Comparison of ENCODE assay signal across 24 cellular contexts in genomic region chr18:38898167-38898566, GRCh38.
DNase-seq lines count a peak whose midpoint lies in the region; ATAC-seq, FAIRE-seq and TF ChIP-seq lines count a peak whose summit lies in the region.
"Had no signal": no experiment of that assay in that cellular context is flagged by ENCODE, and none has a peak within 500 bp of the region (broad histone marks: within the 10 kb centered on the region; RNA-seq: fewer than 3 reads in every experiment).

No MANE protein-coding gene starts in this region.

- H3K27me3 Mint-ChIP-seq in GM23338 (ENCODE audit: insufficient read depth, low read depth, poor library complexity) (peaks cover 2% of the 10 kb centered on the region), type B pancreatic cell (no peaks in the 10 kb centered on the region)
- H3K27me3 Mint-ChIP-seq: B cell; CD4-positive, alpha-beta T cell had no signal

- 0 out of 2 replicates have a peak overlapping the region, but pooled peaks have one; percentile 71 for H3K27ac Mint-ChIP-seq in GM23338
- H3K27ac Mint-ChIP-seq in type B pancreatic cell: no peak overlapping the region
- H3K27ac Mint-ChIP-seq: B cell; CD4-positive, alpha-beta T cell; CD8-positive, alpha-beta T cell had no signal

- no peaks in the 10 kb centered on the region for H3K27me3 ChIP-seq in GM23338 (ENCODE audit: insufficient read depth)
- H3K27me3 ChIP-seq in HUES64 (ENCODE audit: insufficient read depth, low read length): no peaks in the 10 kb centered on the region
- no peaks in the 10 kb centered on the region for H3K27me3 ChIP-seq in NT2/D1 (ENCODE audit: insufficient read depth, insufficient read length)
- no peaks in the 10 kb centered on the region for H3K27me3 ChIP-seq in H1 (replicated peaks in 1 of 4; ENCODE audit: control insufficient read depth in 3 of 4, extremely low read depth in 1 of 4, insufficient read depth in 3 of 4, low read length in 3 of 4)
- no peaks in the 10 kb centered on the region for H3K27me3 ChIP-seq in smooth muscle cell (ENCODE audit: low read depth)
- H3K27me3 ChIP-seq: BLaER1 treated with 17β-estradiol and CSF1 and Interleukin-3, amounts not matched to agents 10 nM and 100 nM had no signal

- H3K79me1 ChIP-seq in H1 (ENCODE audit: low read depth, low read length): no peaks in the 10 kb centered on the region

- TF ChIP-seq CTCF in GM23338 (conservative IDR thresholded peaks at IDR 0.05; ENCODE audit: low read depth in 2 of 2) (no peak), H1 (IDR thresholded peaks at IDR 0.05; ENCODE audit: control extremely low read depth in 1 of 3, insufficient read depth in 1 of 3, low read depth in 1 of 3, low read length in 3 of 3) (no peak), type B pancreatic cell (conservative IDR thresholded peaks at IDR 0.05) (no peak), smooth muscle cell (IDR thresholded peaks at IDR 0.05; ENCODE audit: borderline replicate concordance, insufficient read depth, poor library complexity, severe bottlenecking) (no peak)

- H3K9me3 Mint-ChIP-seq in GM23338: no peaks in the 10 kb centered on the region; the same call in 2 of the 3 replicates
- peaks cover 6% of the 10 kb centered on the region for H3K9me3 Mint-ChIP-seq in type B pancreatic cell
- H3K9me3 Mint-ChIP-seq: CD8-positive, alpha-beta T cell had no signal

- no peak overlapping the region for H3K23ac ChIP-seq in H1 (ENCODE audit: insufficient read length)

- no peak overlapping the region for H2BK12ac ChIP-seq in H1 (ENCODE audit: low read depth, low read length)

- H3K4me3 Mint-ChIP-seq in GM23338 (no peak overlapping the region), type B pancreatic cell (no peak overlapping the region)
- H3K4me3 Mint-ChIP-seq: B cell; CD4-positive, alpha-beta T cell; CD8-positive, alpha-beta T cell had no signal

- H2BK20ac ChIP-seq in H1 (ENCODE audit: low read length): no peak overlapping the region

- no peak overlapping the region for H3K27ac ChIP-seq in GM23338 (ENCODE audit: low read depth)
- peak overlapping the region; percentile 48; the same call in 1 of the 2 replicates for H3K27ac ChIP-seq in HUES64 (ENCODE audit: low read depth, low read length)
- H3K27ac ChIP-seq in H1 (ENCODE audit: low read depth, low read length): no peak overlapping the region
- H3K27ac ChIP-seq in smooth muscle cell (ENCODE audit: low read depth): no peak overlapping the region
- H3K27ac ChIP-seq: 22Rv1; A549; BLaER1 treated with 17β-estradiol and CSF1 and Interleukin-3, amounts not matched to agents 10 nM and 100 nM; C4-2B had no signal

- TF ChIP-seq POLR2A in H1 (IDR thresholded peaks at IDR 0.05; ENCODE audit: control extremely low read depth in 1 of 2, low read depth in 2 of 2, low read length in 2 of 2): no peak

- H2BK15ac ChIP-seq in H1 (ENCODE audit: low read length): no peak overlapping the region

- DNase-seq in GM23338 (ENCODE audit: low spot score): peak; percentile 32
- peak; percentile 5 for DNase-seq in NT2/D1 (ENCODE audit: low read depth, low spot score)
- no peak for DNase-seq in H1 (ENCODE audit: low read depth in 1 of 2, low spot score in 2 of 2)
- no peak for DNase-seq in type B pancreatic cell (ENCODE audit: extremely low spot score, unreplicated experiment)
- DNase-seq in smooth muscle cell (lab: John Stamatoyannopoulos, UW; ENCODE audit: unreplicated experiment): no peak
- DNase-seq in hippocampal formation (lab: John Stamatoyannopoulos, UW): no peak
- no peak for DNase-seq in inferior parietal cortex (ENCODE audit: extremely low spot score)
- DNase-seq: AML-193; Caco-2; Calu3; CD4-positive, alpha-beta T cell; CD8-positive, alpha-beta T cell; DMS79 treated with DMSO at 0.1 percent for 48 hours; GF-D8 had no signal

- H3K79me2 ChIP-seq in GM23338 (replicated peaks; ENCODE audit: insufficient read depth) (no peaks in the 10 kb centered on the region), H1 (ENCODE audit: control insufficient read depth in 1 of 2, insufficient read depth in 2 of 2, low read length in 2 of 2) (no peaks in the 10 kb centered on the region), smooth muscle cell (ENCODE audit: low read depth) (no peaks in the 10 kb centered on the region)

- no peak overlapping the region for H3K56ac ChIP-seq in H1 (replicated peaks; ENCODE audit: insufficient read length, low read depth, low read length)

- peaks cover 9% of the 10 kb centered on the region for H3K4me1 ChIP-seq in GM23338 (ENCODE audit: insufficient read depth)
- no peaks in the 10 kb centered on the region for H3K4me1 ChIP-seq in HUES64 (ENCODE audit: insufficient read depth, low read length)
- no peaks in the 10 kb centered on the region for H3K4me1 ChIP-seq in NT2/D1 (ENCODE audit: insufficient read depth, insufficient read length)
- peaks cover 0 to 3% (median 0%) of the 10 kb centered on the region in 4 experiments; a peak in 1 of 7 replicates for H3K4me1 ChIP-seq in H1 (replicated peaks in 1 of 4; ENCODE audit: control insufficient read depth in 3 of 4, insufficient read depth in 4 of 4, low read length in 3 of 4)
- H3K4me1 ChIP-seq in smooth muscle cell (ENCODE audit: low read depth): no peaks in the 10 kb centered on the region
- H3K4me1 ChIP-seq: A549; BLaER1 treated with 17β-estradiol and CSF1 and Interleukin-3, amounts not matched to agents 10 nM and 100 nM; Caco-2 had no signal

- H3K36me3 ChIP-seq in GM23338 (ENCODE audit: insufficient read depth): no peaks in the 10 kb centered on the region
- H3K36me3 ChIP-seq in HUES64 (ENCODE audit: insufficient read depth, low read length): no peaks in the 10 kb centered on the region
- H3K36me3 ChIP-seq in NT2/D1 (ENCODE audit: insufficient read depth, insufficient read length, low read length): no peaks in the 10 kb centered on the region
- H3K36me3 ChIP-seq in H1 (ENCODE audit: control insufficient read depth in 2 of 4, insufficient read depth in 4 of 4, low read length in 3 of 4): no peaks in the 10 kb centered on the region
- H3K36me3 ChIP-seq in smooth muscle cell (ENCODE audit: low read depth): no peaks in the 10 kb centered on the region
- H3K36me3 ChIP-seq: BLaER1 treated with 17β-estradiol and CSF1 and Interleukin-3, amounts not matched to agents 10 nM and 100 nM had no signal

- no peak overlapping the region for H2AK5ac ChIP-seq in H1 (ENCODE audit: low read depth, low read length)

- no peak for TF ChIP-seq EP300 in H1 (IDR thresholded peaks at IDR 0.05; ENCODE audit: borderline replicate concordance in 1 of 2, low read depth in 2 of 2, low read length in 2 of 2)

- FAIRE-seq in H1 (lab: Jason Lieb, UNC): no peak
- FAIRE-seq: A549, G401.6, GM12878, GM12892, GM18507 had no signal

- H4K20me1 ChIP-seq in GM23338 (replicated peaks; ENCODE audit: insufficient read depth) (no peaks in the 10 kb centered on the region), H1 (replicated peaks in 1 of 2; ENCODE audit: control insufficient read depth in 1 of 2, insufficient read depth in 2 of 2, low read length in 2 of 2) (no peaks in the 10 kb centered on the region), smooth muscle cell (ENCODE audit: low read depth) (no peaks in the 10 kb centered on the region)
- H4K20me1 ChIP-seq: BLaER1 treated with 17β-estradiol and CSF1 and Interleukin-3, amounts not matched to agents 10 nM and 100 nM had no signal

- H3K4me1 Mint-ChIP-seq in GM23338 (peaks cover 6% of the 10 kb centered on the region; the same call in 2 of the 3 replicates), type B pancreatic cell (ENCODE audit: unreplicated experiment) (no peaks in the 10 kb centered on the region)
- H3K4me1 Mint-ChIP-seq: B cell had no signal

- H3K9me3 ChIP-seq in HUES64 (ENCODE audit: insufficient read depth, low read depth, low read length): no peaks in the 10 kb centered on the region
- H3K9me3 ChIP-seq in NT2/D1 (ENCODE audit: insufficient read depth, low read length): no peaks in the 10 kb centered on the region
- H3K9me3 ChIP-seq in H1 (ENCODE audit: insufficient read depth in 2 of 2, low read depth in 1 of 2, low read length in 1 of 2): no peaks in the 10 kb centered on the region
- H3K9me3 ChIP-seq in smooth muscle cell (replicated peaks; ENCODE audit: low read depth): no peaks in the 10 kb centered on the region
- H3K9me3 ChIP-seq: A549, Caco-2 had no signal

- H3K9ac ChIP-seq in HUES64 (ENCODE audit: low read depth, low read length) (no peak overlapping the region), NT2/D1 (ENCODE audit: insufficient read length, low read depth) (no peak overlapping the region), H1 (replicated peaks in 1 of 4; ENCODE audit: extremely low read depth in 1 of 4, low read depth in 3 of 4, low read length in 3 of 4) (no peak overlapping the region), smooth muscle cell (ENCODE audit: low read depth) (no peak overlapping the region)
- H3K9ac ChIP-seq: BLaER1 treated with 17β-estradiol and CSF1 and Interleukin-3, amounts not matched to agents 10 nM and 100 nM had no signal

- no peak overlapping the region for H3K14ac ChIP-seq in H1 (ENCODE audit: insufficient read length)

- POLR2A ChIA-PET in H1 (lab: Charles Lee; ENCODE audit: partially characterized antibody): no interaction called here

- no peak overlapping the region for H4K91ac ChIP-seq in H1 (replicated peaks; ENCODE audit: insufficient read length, low read length)

- H3K18ac ChIP-seq in H1 (ENCODE audit: extremely low read depth, low read length): no peak overlapping the region

- H2BK5ac ChIP-seq in H1 (ENCODE audit: low read depth, low read length): no peak overlapping the region

- CTCF ChIA-PET in H1 (lab: Charles Lee; ENCODE audit: partially characterized antibody): no interaction called here

- WGBS in HUES64: 86% methylated on average over 3 of the region's 3 CpGs
- WGBS in H1 (ENCODE audit: extremely low coverage in 1 of 2, insufficient coverage in 1 of 2, insufficient read length in 1 of 2, insufficient replicate concordance in 2 of 2, low coverage in 1 of 2, low lambda C conversion rate in 2 of 2, missing lambda C conversion rate in 1 of 2), 2 experiments: 71% methylated on average over 3 of the region's 3 CpGs; no CpG with 5 or more reads in 1 of the 2 experiments
- WGBS in smooth muscle cell (ENCODE audit: low lambda C conversion rate): 77% methylated on average over 3 of the region's 3 CpGs

- no peaks in the 10 kb centered on the region for H3K36me3 Mint-ChIP-seq in GM23338 (ENCODE audit: low read depth)
- H3K36me3 Mint-ChIP-seq in type B pancreatic cell: no peaks in the 10 kb centered on the region
- H3K36me3 Mint-ChIP-seq: CD8-positive, alpha-beta T cell had no signal

- H2BK120ac ChIP-seq in H1 (replicated peaks; ENCODE audit: low read depth, low read length): no peak overlapping the region

- no peak for TF ChIP-seq RAD21 in H1 (IDR thresholded peaks at IDR 0.05 in 1 of 2, conservative IDR thresholded peaks at IDR 0.05 in 1 of 2; ENCODE audit: low read depth in 2 of 2, low read length in 2 of 2)

- H3K4ac ChIP-seq in H1 (replicated peaks; ENCODE audit: insufficient read length, low read depth, low read length): no peak overlapping the region

- no peaks in the 10 kb centered on the region for H3K23me2 ChIP-seq in H1 (ENCODE audit: low read depth, low read length)

- H3K4me2 ChIP-seq in GM23338: peak overlapping the region; percentile 48
- no peak overlapping the region for H3K4me2 ChIP-seq in H1 (ENCODE audit: insufficient read depth in 1 of 2, low read depth in 2 of 2, low read length in 2 of 2)
- H3K4me2 ChIP-seq in smooth muscle cell: no peak overlapping the region
- H3K4me2 ChIP-seq: A549; BLaER1 treated with 17β-estradiol and CSF1 and Interleukin-3, amounts not matched to agents 10 nM and 100 nM had no signal

- H2AFZ ChIP-seq in GM23338: peak overlapping the region; percentile 64; the same call in 1 of the 2 replicates
- peak overlapping the region; percentile 80; the same call in 1 of the 2 replicates for H2AFZ ChIP-seq in H1 (ENCODE audit: low read length)
- H2AFZ ChIP-seq in smooth muscle cell (ENCODE audit: low read depth): no peak overlapping the region

- peaks cover 22% of the 10 kb centered on the region; the same call in 1 of the 2 replicates for H3K9me2 ChIP-seq in GM23338 (ENCODE audit: insufficient read depth)

- no peak overlapping the region for H4K8ac ChIP-seq in H1 (ENCODE audit: extremely low read depth, insufficient read depth, low read length)

- no peaks in the 10 kb centered on the region for H3F3A ChIP-seq in GM23338 (replicated peaks; ENCODE audit: low read depth)
- no peaks in the 10 kb centered on the region for H3F3A ChIP-seq in smooth muscle cell (ENCODE audit: low read depth)

- no peak for ATAC-seq in GM23338
- ATAC-seq: A549; CD8-positive, alpha-beta T cell; GM12878 had no signal

- no peak overlapping the region for H3K4me3 ChIP-seq in GM23338
- H3K4me3 ChIP-seq in HUES64 (ENCODE audit: low read length): no peak overlapping the region
- no peak overlapping the region for H3K4me3 ChIP-seq in NT2/D1 (ENCODE audit: insufficient read length, low read depth)
- H3K4me3 ChIP-seq in H1 (ENCODE audit: extremely low read depth in 1 of 4, insufficient read depth in 2 of 4, low read depth in 3 of 4, low read length in 4 of 4): no peak overlapping the region
- no peak overlapping the region for H3K4me3 ChIP-seq in smooth muscle cell
- H3K4me3 ChIP-seq: A549; BLaER1 treated with 17β-estradiol and CSF1 and Interleukin-3, amounts not matched to agents 10 nM and 100 nM; GM12878 had no signal

- no peak overlapping the region for H4K5ac ChIP-seq in H1 (ENCODE audit: insufficient read length, low read depth, low read length)

Comparison
In these comparisons a context has a peak if more than half of its experiments do, and no peak if none do; other contexts are left out.
1. DNase-seq: peak in GM23338 (single experiment) and NT2/D1 (single experiment); none in H1 (0 of 2), type B pancreatic cell (single experiment), smooth muscle cell (single experiment), hippocampal formation (0 of 2) and inferior parietal cortex (single experiment).